ENCODE assay signal across 12 cellular contexts in genomic region chr3:102124301-102125158, GRCh38.
DNase-seq lines count a peak whose midpoint lies in the region; ATAC-seq and TF ChIP-seq lines count a peak whose summit lies in the region.
"Had no signal": no experiment of that assay in that cellular context is flagged by ENCODE, and none has a peak within 500 bp of the region (broad histone marks: within the 10 kb centered on the region; RNA-seq: fewer than 3 reads in every experiment).

No MANE protein-coding gene starts in this region.

- DNase-seq in AG10803 (ENCODE audit: low read depth), result peak; percentile 48
- DNase-seq in PC-9, result peak in 1 of 2 experiments; percentile 85
- no peak for DNase-seq in esophagus squamous epithelium (lab: John Stamatoyannopoulos, UW)
- DNase-seq in lower lobe of right lung, result no peak
- no peak for DNase-seq in activated naive CD4-positive, alpha-beta T cell treated with Interleukin-2 at 50 U/mL for 16 hours
- DNase-seq in HAP-1 (ENCODE audit: low spot score in 2 of 2), result no peak
- no peak for DNase-seq in left colon
- no peak for DNase-seq in OCI-LY7 (ENCODE audit: low spot score)
- DNase-seq: activated effector memory CD4-positive, alpha-beta T cell treated with anti-CD3 and anti-CD28 coated beads, Interleukin-2, amount 50 U/mL, for 16 hours; dermis blood vessel endothelial cell; hippocampal formation; NCI-H2029 had no signal

- H3K79me2 ChIP-seq in PC-9 (ENCODE audit: low read depth), result no peaks in the 10 kb centered on the region
- H3K79me2 ChIP-seq in OCI-LY7 (ENCODE audit: insufficient read depth, low read depth, low read length), result no peaks in the 10 kb centered on the region

- H3K4me3 ChIP-seq in AG10803 (ENCODE audit: low read length) (no peak overlapping the region), PC-9 (no peak overlapping the region), esophagus squamous epithelium (no peak overlapping the region), lower lobe of right lung (no peak overlapping the region), HAP-1 (no peak overlapping the region), OCI-LY7 (ENCODE audit: low read depth, low read length, poor library complexity, severe bottlenecking) (no peak overlapping the region)

- in situ Hi-C loops in HAP-1 (cut with MboI; ENCODE audit: low sequenced_read_pairs), result no loop called here

- ATAC-seq in lower lobe of right lung (peak; percentile 64 to 79), left colon (no peak)

- CTCF ChIA-PET in PC-9 (lab: Charles Lee) (interaction anchor here (0.6 kb wide), 1 partner anchor 319 kb away, joined by 10 read pairs; no protein-coding TSS in a partner anchor), OCI-LY7 (lab: Charles Lee; ENCODE audit: unreplicated experiment) (no interaction called here)

- peaks cover 4% of the 10 kb centered on the region for H3F3A ChIP-seq in PC-9 (ENCODE audit: insufficient read depth, low read depth)

- H3K27ac ChIP-seq in PC-9 (peak overlapping the region; percentile 53), esophagus squamous epithelium (peak overlapping the region; percentile 40 to 87 (median 81)), lower lobe of right lung (no peak overlapping the region), OCI-LY7 (ENCODE audit: low read depth, low read length, poor library complexity, severe bottlenecking) (no peak overlapping the region)

- BruUV-seq in PC-9 (replicated peaks; lab: Mats Ljungman, UMichigan) (no TSS peak), OCI-LY7 (replicated peaks; lab: Mats Ljungman, UMichigan) (no TSS peak)

- no peaks in the 10 kb centered on the region for H4K20me1 ChIP-seq in PC-9 (ENCODE audit: insufficient read depth)
- H4K20me1 ChIP-seq in OCI-LY7 (ENCODE audit: insufficient read depth, low read length), result no peaks in the 10 kb centered on the region

- H2AFZ ChIP-seq in PC-9 (peak overlapping the region; percentile 4; the same call in 1 of the 2 replicates), OCI-LY7 (ENCODE audit: low read length) (no peak overlapping the region)

- H3K4me1 ChIP-seq in PC-9 (replicated peaks; ENCODE audit: insufficient read depth) (peaks cover 17% of the 10 kb centered on the region), esophagus squamous epithelium (peaks cover 0 to 33% (median 11%) of the 10 kb centered on the region in 3 donors), lower lobe of right lung (peaks cover 4% of the 10 kb centered on the region), HAP-1 (no peaks in the 10 kb centered on the region), OCI-LY7 (ENCODE audit: insufficient read depth, low read length, poor library complexity, severe bottlenecking) (no peaks in the 10 kb centered on the region)

- TF ChIP-seq CTCF in AG10803 (conservative IDR thresholded peaks at IDR 0.05; ENCODE audit: low read length), result no peak
- no peak for TF ChIP-seq CTCF in PC-9 (conservative IDR thresholded peaks at IDR 0.05)
- no peak for TF ChIP-seq CTCF in esophagus squamous epithelium (IDR thresholded peaks at IDR 0.05)
- no peak for TF ChIP-seq CTCF in lower lobe of right lung (IDR thresholded peaks at IDR 0.05)
- no peak for TF ChIP-seq CTCF in OCI-LY7 (conservative IDR thresholded peaks at IDR 0.05; ENCODE audit: low read length)

- TF ChIP-seq POLR2A in esophagus squamous epithelium (IDR thresholded peaks at IDR 0.05), result no peak

- intact Hi-C loops in PC-9 (cut with micrococcal nuclease; ENCODE audit: unreplicated experiment) (loop anchor here (1.0 kb wide), 2 partner anchors 32 to 39 kb away; no protein-coding TSS in a partner anchor), esophagus squamous epithelium (cut with DNase I) (no loop called here), lower lobe of right lung (cut with DNase I) (no loop called here), left colon (cut with DNase I, micrococcal nuclease) (no loop called here), OCI-LY7 (cut with micrococcal nuclease; ENCODE audit: unreplicated experiment) (no loop called here)

- H3K36me3 ChIP-seq in PC-9 (ENCODE audit: low read depth) (no peaks in the 10 kb centered on the region), esophagus squamous epithelium (no peaks in the 10 kb centered on the region), lower lobe of right lung (no peaks in the 10 kb centered on the region), HAP-1 (replicated peaks) (no peaks in the 10 kb centered on the region), OCI-LY7 (ENCODE audit: insufficient read depth, low read length) (no peaks in the 10 kb centered on the region)

- H3K9me3 ChIP-seq in PC-9 (ENCODE audit: insufficient read depth, low read depth) (peaks cover 20% of the 10 kb centered on the region), esophagus squamous epithelium (peaks cover 0 to 10% (median 0%) of the 10 kb centered on the region in 3 donors), lower lobe of right lung (peaks cover 13% of the 10 kb centered on the region), HAP-1 (no peaks in the 10 kb centered on the region), OCI-LY7 (ENCODE audit: low read length) (peaks cover 5% of the 10 kb centered on the region; the same call in 1 of the 2 replicates)

- peak overlapping the region; percentile 31 for H3K4me2 ChIP-seq in PC-9
- H3K4me2 ChIP-seq in OCI-LY7 (ENCODE audit: low read length), result no peak overlapping the region

- whole genome bisulfite sequencing in esophagus squamous epithelium, 2 donors, result 34 to 39% methylated on average over 4 of the region's 4 CpGs

- POLR2A ChIA-PET in PC-9 (lab: Charles Lee; ENCODE audit: unreplicated experiment), result interaction anchor here (0.6 kb wide), 1 partner anchor 448 kb away, joined by 3 read pairs; no protein-coding TSS in a partner anchor
- POLR2A ChIA-PET in OCI-LY7 (lab: Charles Lee), result interaction anchor here (0.6 to 1.2 kb wide), 2 partner anchors 9 to 120 kb away, joined by 3 read pairs; no protein-coding TSS in a partner anchor

- H3K9me2 ChIP-seq in PC-9 (ENCODE audit: insufficient read depth), result no peaks in the 10 kb centered on the region
- H3K9me2 ChIP-seq in OCI-LY7 (ENCODE audit: insufficient read depth, low read length), result no peaks in the 10 kb centered on the region

- H3K27me3 ChIP-seq in PC-9 (ENCODE audit: insufficient read depth, low read depth) (no peaks in the 10 kb centered on the region), esophagus squamous epithelium (no peaks in the 10 kb centered on the region), lower lobe of right lung (ENCODE audit: low read depth) (no peaks in the 10 kb centered on the region), HAP-1 (ENCODE audit: low read depth) (no peaks in the 10 kb centered on the region)

Comparison
In these comparisons a context has a peak if more than half of its experiments do, and no peak if none do; other contexts are left out.
1. H3K27ac ChIP-seq: peak in PC-9 (single experiment) and esophagus squamous epithelium (4 of 4); none in lower lobe of right lung (single experiment) and OCI-LY7 (single experiment).